8 cellular contexts compared by ENCODE assay signal in the genomic region with DNA sequence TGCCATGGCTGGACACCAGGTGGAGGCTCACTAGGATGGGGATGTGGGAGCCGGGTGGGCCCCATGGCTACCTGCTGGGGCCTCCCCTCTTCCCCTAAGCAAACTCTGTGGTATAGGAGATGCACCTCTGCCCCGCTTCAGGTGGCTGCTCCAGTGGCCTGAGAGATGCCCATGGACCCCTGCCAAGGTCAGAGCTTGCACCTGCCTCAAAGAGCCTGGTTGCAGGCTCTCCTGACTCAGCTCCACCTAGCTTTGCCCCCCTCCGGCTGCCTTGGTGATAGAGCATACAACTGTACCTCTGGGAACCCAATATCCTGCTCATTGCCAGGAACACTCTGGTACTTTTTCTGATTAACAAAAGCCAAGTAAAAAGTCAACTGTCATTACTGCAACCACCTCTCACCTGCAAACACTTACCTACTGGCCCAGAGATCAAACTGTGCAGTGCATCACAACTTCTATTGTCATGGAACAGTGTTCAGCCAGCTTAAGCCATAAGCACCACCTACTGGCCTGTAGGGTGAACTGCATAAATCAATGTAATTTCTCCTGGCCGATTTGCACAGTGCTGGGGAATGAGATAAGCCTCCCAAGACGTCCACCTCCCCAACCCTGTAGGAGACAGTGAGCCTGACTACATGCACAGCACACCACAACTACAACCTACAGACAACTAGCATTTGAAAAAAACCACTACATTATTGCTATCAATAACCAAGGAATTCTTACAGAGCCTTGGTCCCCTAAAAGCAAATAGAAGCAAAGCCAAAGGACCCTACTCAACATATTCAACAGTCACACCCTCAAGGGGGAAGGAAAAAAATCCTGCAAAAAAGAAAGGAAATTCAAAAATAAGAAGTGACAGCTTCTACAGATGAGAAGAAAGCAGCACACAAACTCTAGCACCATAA.
A peak's percentile ranks its signal among the peaks of the same experiment; 100 is the strongest.
DNase-seq lines count a peak whose midpoint lies in the region; ATAC-seq and TF ChIP-seq lines count a peak whose summit lies in the region.

No MANE protein-coding gene starts in this region.

- H4K20me1 ChIP-seq in osteoblast (ENCODE audit: insufficient read depth, low read length) = no peaks in the 10 kb centered on the region

- no peaks in the 10 kb centered on the region for H3K79me2 ChIP-seq in osteoblast (ENCODE audit: insufficient read depth, low read length)

- DNase-seq in DMS153 treated with DMSO at 0.1 percent for 48 hours (lab: John Stamatoyannopoulos, UW; ENCODE audit: unreplicated experiment) (peak; percentile 22), NT2/D1 (ENCODE audit: low read depth, low spot score) (peak; percentile 48), fibroblast of the conjunctiva (ENCODE audit: low read depth) (peak; percentile 41), osteoblast (ENCODE audit: insufficient read length, low spot score, missing footprints) (peak; percentile 63), NCI-H1930 (lab: John Stamatoyannopoulos, UW) (no peak)
- peak; percentile 34 for DNase-seq in activated T-cell treated with anti-CD3 and anti-CD28 coated beads, Interleukin-2, amount 50 U/mL, for 1 hour

- H3K9ac ChIP-seq in NT2/D1 (ENCODE audit: insufficient read length, low read depth) = no peak overlapping the region

- H3K9me3 ChIP-seq in NT2/D1 (ENCODE audit: insufficient read depth, low read length) (no peaks in the 10 kb centered on the region), osteoblast (ENCODE audit: low read depth, low read length) (no peaks in the 10 kb centered on the region)

- H3K27me3 ChIP-seq in NT2/D1 (ENCODE audit: insufficient read depth, insufficient read length) (no peaks in the 10 kb centered on the region), osteoblast (ENCODE audit: insufficient read depth, low read length) (no peaks in the 10 kb centered on the region)

- no peaks in the 10 kb centered on the region for H3K36me3 ChIP-seq in NT2/D1 (ENCODE audit: insufficient read depth, insufficient read length, low read length)
- no peaks in the 10 kb centered on the region for H3K36me3 ChIP-seq in osteoblast (ENCODE audit: insufficient read depth, low read length)

- H3K4me1 ChIP-seq in NT2/D1 (ENCODE audit: insufficient read depth, insufficient read length) = no peaks in the 10 kb centered on the region
- no peaks in the 10 kb centered on the region for H3K4me1 ChIP-seq in osteoblast (ENCODE audit: insufficient read depth, low read length)

- H3K4me2 ChIP-seq in osteoblast (ENCODE audit: insufficient read depth, low read length) = no peak overlapping the region

- H3K4me3 ChIP-seq in NT2/D1 (ENCODE audit: insufficient read length, low read depth) (no peak overlapping the region), osteoblast (ENCODE audit: insufficient read depth, low read length) (no peak overlapping the region)

- no peak overlapping the region for H2AFZ ChIP-seq in osteoblast (ENCODE audit: low read length)

- peak; percentile 81 for TF ChIP-seq CTCF in osteoblast (IDR thresholded peaks at IDR 0.05; ENCODE audit: extremely low read depth, low read depth, low read length)

- peak; percentile 92 for ATAC-seq in GM19467 (IDR thresholded peaks at IDR 0.05; ENCODE audit: unreplicated experiment)
- ATAC-seq in HG03457 (IDR thresholded peaks at IDR 0.05; ENCODE audit: unreplicated experiment) = peak; percentile 97

- no peak overlapping the region for H3K27ac ChIP-seq in osteoblast (ENCODE audit: low read depth, low read length)

Comparison
In these comparisons a context has a peak if more than half of its experiments do, and no peak if none do; other contexts are left out.
1. DNase-seq: peak in DMS153 treated with DMSO at 0.1 percent for 48 hours (single experiment), NT2/D1 (single experiment), activated T-cell treated with anti-CD3 and anti-CD28 coated beads, Interleukin-2, amount 50 U/mL, for 1 hour (single experiment), fibroblast of the conjunctiva (single experiment) and osteoblast (single experiment); none in NCI-H1930 (0 of 2).